Comparison of ENCODE assay signal across 1 cellular context in the genomic region with DNA sequence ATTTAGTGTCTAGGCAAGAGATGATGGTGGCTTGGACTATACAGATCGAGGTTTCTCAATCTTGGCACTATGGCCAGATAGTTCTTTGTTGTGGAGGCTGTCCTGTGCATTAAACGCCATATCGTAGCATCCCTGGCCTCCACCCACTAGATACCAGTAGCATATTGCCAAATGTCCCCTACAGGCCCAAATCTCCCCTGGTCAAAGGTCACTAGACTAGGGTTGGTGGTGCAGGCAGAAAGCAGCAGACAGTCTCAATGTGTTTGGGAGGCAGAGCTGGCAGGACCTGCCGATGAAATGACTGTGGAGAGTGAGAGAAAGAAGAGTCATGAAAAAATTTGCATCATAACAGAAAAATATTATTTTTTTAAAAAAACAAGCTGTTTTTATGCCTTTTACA.
TF ChIP-seq lines count a peak whose summit lies in the region.

No MANE protein-coding gene starts in this region.

TF ChIP-seq in IMR-90, 13 proteins besides CTCF, POLR2A, EP300 and RAD21:
- TF ChIP-seq, protein P1, sequence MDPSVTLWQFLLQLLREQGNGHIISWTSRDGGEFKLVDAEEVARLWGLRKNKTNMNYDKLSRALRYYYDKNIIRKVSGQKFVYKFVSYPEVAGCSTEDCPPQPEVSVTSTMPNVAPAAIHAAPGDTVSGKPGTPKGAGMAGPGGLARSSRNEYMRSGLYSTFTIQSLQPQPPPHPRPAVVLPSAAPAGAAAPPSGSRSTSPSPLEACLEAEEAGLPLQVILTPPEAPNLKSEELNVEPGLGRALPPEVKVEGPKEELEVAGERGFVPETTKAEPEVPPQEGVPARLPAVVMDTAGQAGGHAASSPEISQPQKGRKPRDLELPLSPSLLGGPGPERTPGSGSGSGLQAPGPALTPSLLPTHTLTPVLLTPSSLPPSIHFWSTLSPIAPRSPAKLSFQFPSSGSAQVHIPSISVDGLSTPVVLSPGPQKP (IDR thresholded peaks at IDR 0.05; ENCODE audit: borderline replicate concordance, low read depth, low read length), result no peak
- TF ChIP-seq FOS (IDR thresholded peaks at IDR 0.05; ENCODE audit: low read depth, low read length), result no peak
